ENCODE assay signal across 1 cellular context in the genomic region with DNA sequence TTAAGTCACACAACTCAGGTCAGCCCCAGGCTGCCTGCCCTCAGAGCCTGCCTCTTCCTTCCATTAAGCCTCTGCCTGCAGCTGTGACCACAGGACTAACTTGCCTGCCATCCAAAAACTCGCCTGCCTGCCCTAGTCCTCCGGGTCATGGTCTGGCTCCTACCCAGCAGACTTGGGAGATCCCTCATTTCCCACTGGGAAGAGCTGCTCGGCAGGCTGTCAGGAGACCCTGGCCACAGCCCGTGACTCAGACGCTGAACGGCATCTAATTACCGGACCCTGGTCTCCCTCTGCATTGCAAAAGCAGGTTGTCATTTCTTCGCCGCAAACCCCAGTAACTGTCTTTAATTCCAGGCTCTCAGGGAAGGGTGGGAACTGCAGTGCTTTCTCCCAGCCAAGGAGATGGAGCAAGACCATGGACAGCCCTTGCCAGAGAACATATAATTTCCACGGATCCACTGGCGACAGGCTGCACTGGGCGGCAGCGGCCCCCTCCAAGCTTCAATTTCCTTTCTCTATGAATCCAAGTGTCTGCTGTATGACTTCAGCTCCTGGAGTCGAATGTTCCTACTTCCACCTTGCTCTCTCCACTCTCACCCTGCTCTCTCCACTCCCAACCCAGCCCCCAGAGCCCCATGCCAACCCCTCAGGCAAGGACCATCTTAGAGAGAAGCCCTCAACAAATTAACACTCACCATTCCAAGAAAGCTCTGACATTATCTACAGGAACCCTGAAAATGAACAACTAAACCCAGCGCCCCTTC.
TF ChIP-seq lines count a peak whose summit lies in the region.

No MANE protein-coding gene starts in this region.

TF ChIP-seq in HepG2, 621 proteins besides CTCF, POLR2A, EP300 and RAD21:
- TF ChIP-seq, protein P1, sequence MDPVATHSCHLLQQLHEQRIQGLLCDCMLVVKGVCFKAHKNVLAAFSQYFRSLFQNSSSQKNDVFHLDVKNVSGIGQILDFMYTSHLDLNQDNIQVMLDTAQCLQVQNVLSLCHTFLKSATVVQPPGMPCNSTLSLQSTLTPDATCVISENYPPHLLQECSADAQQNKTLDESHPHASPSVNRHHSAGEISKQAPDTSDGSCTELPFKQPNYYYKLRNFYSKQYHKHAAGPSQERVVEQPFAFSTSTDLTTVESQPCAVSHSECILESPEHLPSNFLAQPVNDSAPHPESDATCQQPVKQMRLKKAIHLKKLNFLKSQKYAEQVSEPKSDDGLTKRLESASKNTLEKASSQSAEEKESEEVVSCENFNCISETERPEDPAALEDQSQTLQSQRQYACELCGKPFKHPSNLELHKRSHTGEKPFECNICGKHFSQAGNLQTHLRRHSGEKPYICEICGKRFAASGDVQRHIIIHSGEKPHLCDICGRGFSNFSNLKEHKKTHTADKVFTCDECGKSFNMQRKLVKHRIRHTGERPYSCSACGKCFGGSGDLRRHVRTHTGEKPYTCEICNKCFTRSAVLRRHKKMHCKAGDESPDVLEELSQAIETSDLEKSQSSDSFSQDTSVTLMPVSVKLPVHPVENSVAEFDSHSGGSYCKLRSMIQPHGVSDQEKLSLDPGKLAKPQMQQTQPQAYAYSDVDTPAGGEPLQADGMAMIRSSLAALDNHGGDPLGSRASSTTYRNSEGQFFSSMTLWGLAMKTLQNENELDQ (CRISPR knock-in tag; IDR thresholded peaks at IDR 0.05; ENCODE audit: borderline replicate concordance): no peak
- no peak for TF ChIP-seq KDM6A (CRISPR knock-in tag; IDR thresholded peaks at IDR 0.05; ENCODE audit: low read depth)
- TF ChIP-seq ZNF282 (IDR thresholded peaks at IDR 0.05; ENCODE audit: partially characterized antibody): no peak
- TF ChIP-seq ZNF121 (CRISPR knock-in tag; IDR thresholded peaks at IDR 0.05): no peak
- TF ChIP-seq RFXANK (CRISPR knock-in tag; IDR thresholded peaks at IDR 0.05): no peak
- TF ChIP-seq, protein P2, sequence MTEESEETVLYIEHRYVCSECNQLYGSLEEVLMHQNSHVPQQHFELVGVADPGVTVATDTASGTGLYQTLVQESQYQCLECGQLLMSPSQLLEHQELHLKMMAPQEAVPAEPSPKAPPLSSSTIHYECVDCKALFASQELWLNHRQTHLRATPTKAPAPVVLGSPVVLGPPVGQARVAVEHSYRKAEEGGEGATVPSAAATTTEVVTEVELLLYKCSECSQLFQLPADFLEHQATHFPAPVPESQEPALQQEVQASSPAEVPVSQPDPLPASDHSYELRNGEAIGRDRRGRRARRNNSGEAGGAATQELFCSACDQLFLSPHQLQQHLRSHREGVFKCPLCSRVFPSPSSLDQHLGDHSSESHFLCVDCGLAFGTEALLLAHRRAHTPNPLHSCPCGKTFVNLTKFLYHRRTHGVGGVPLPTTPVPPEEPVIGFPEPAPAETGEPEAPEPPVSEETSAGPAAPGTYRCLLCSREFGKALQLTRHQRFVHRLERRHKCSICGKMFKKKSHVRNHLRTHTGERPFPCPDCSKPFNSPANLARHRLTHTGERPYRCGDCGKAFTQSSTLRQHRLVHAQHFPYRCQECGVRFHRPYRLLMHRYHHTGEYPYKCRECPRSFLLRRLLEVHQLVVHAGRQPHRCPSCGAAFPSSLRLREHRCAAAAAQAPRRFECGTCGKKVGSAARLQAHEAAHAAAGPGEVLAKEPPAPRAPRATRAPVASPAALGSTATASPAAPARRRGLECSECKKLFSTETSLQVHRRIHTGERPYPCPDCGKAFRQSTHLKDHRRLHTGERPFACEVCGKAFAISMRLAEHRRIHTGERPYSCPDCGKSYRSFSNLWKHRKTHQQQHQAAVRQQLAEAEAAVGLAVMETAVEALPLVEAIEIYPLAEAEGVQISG (CRISPR knock-in tag; IDR thresholded peaks at IDR 0.05): no peak
- TF ChIP-seq, protein P3, sequence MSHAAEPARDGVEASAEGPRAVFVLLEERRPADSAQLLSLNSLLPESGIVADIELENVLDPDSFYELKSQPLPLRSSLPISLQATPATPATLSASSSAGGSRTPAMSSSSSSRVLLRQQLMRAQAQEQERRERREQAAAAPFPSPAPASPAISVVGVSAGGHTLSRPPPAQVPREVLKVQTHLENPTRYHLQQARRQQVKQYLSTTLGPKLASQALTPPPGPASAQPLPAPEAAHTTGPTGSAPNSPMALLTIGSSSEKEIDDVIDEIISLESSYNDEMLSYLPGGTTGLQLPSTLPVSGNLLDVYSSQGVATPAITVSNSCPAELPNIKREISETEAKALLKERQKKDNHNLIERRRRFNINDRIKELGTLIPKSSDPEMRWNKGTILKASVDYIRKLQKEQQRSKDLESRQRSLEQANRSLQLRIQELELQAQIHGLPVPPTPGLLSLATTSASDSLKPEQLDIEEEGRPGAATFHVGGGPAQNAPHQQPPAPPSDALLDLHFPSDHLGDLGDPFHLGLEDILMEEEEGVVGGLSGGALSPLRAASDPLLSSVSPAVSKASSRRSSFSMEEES (CRISPR knock-in tag; IDR thresholded peaks at IDR 0.05): no peak
- no peak for TF ChIP-seq ZNF850 (CRISPR knock-in tag; conservative IDR thresholded peaks at IDR 0.05)
- no peak for TF ChIP-seq ZNF816 (CRISPR knock-in tag; IDR thresholded peaks at IDR 0.05; ENCODE audit: borderline replicate concordance)
- TF ChIP-seq SMARCC2 (IDR thresholded peaks at IDR 0.05): no peak
- no peak for TF ChIP-seq NFYC (CRISPR knock-in tag; IDR thresholded peaks at IDR 0.05)
- no peak for TF ChIP-seq ZNF12 (CRISPR knock-in tag; IDR thresholded peaks at IDR 0.05)
- TF ChIP-seq LCORL (IDR thresholded peaks at IDR 0.05): no peak
- TF ChIP-seq LCORL (CRISPR knock-in tag; IDR thresholded peaks at IDR 0.05): no peak
- no peak for TF ChIP-seq ZNF747 (CRISPR knock-in tag; IDR thresholded peaks at IDR 0.05; ENCODE audit: borderline replicate concordance)
- no peak for TF ChIP-seq FOXK2 (IDR thresholded peaks at IDR 0.05)
- no peak for TF ChIP-seq ZNF263 (CRISPR knock-in tag; IDR thresholded peaks at IDR 0.05)
TF ChIP-seq in HepG2: peak in this region for 0.
